In the genomic region with DNA sequence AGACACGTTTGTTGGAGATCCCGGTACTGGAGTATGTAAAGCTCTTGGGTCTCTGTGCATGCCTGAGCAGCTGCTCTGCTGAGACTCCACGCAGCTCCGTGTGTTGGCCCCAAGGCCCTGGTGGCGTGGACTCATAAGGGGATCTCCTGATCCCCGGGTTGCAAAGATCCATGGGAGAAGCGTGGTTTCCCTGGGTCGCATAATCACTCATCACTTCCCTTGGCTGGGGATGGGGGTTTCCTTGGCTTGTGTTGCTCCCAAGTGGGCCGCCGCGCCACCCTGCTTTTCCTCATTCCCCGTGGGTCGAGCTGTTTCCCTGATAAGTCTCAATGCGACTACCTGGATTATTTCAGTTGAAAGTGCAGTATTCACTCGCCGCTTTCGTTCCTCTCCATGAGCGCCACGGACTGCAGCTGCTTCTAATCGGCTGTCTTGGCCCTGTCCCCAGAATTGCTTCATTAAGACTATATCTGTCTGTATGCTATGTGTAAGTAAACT, we compare ENCODE assay signal across 1 cellular context.
TF ChIP-seq lines count a peak whose summit lies in the region.

No MANE protein-coding gene starts in this region.

TF ChIP-seq in SK-N-SH treated with all-trans-retinoic acid at 6 μM for 48 hours, 23 proteins besides CTCF, POLR2A, EP300 and RAD21 (continued from another document):
- no peak for TF ChIP-seq CSDC2 (CRISPR knock-in tag; IDR thresholded peaks at IDR 0.05)
- TF ChIP-seq ESRRG (CRISPR knock-in tag; IDR thresholded peaks at IDR 0.05), result no peak
- no peak for TF ChIP-seq TCF4 (CRISPR knock-in tag; IDR thresholded peaks at IDR 0.05; ENCODE audit: borderline replicate concordance)
- TF ChIP-seq OSR1 (CRISPR knock-in tag; IDR thresholded peaks at IDR 0.05), result no peak
- no peak for TF ChIP-seq BACH2 (CRISPR knock-in tag; IDR thresholded peaks at IDR 0.05; ENCODE audit: borderline replicate concordance)
- no peak for TF ChIP-seq ZNF70 (CRISPR knock-in tag; IDR thresholded peaks at IDR 0.05)
